In genomic region chr3:71176366-71176765, GRCh38 we compare ENCODE assay signal across 12 cellular contexts.
"Had no signal": no experiment of that assay in that cellular context is flagged by ENCODE, and none has a peak within 500 bp of the region (broad histone marks: within the 10 kb centered on the region; RNA-seq: fewer than 3 reads in every experiment).

No MANE protein-coding gene starts in this region.

- H3K4me3 ChIP-seq: cardiac muscle cell, colonic mucosa, gastrocnemius medialis, tibial artery had no signal

- H3K36me3 Mint-ChIP-seq: stimulated activated effector memory CD8-positive, alpha-beta T cell treated with anti-CD3 and anti-CD28 coated beads, Interleukin-12 subunit alpha, Interleukin-12 subunit beta, amount 100 ng/mL, for 72 hours had no signal

- H3K27me3 ChIP-seq: cardiac muscle cell, colonic mucosa, gastrocnemius medialis, tibial artery had no signal

- H3K9me3 ChIP-seq: colonic mucosa, gastrocnemius medialis, tibial artery had no signal

- H3K4me3 Mint-ChIP-seq: neural crest cell; stimulated activated effector memory CD8-positive, alpha-beta T cell treated with anti-CD3 and anti-CD28 coated beads, Interleukin-12 subunit alpha, Interleukin-12 subunit beta, amount 100 ng/mL, for 72 hours had no signal

- H3K36me3 ChIP-seq: cardiac muscle cell, colonic mucosa, gastrocnemius medialis, tibial artery had no signal

- DNase-seq: activated effector memory CD4-positive, alpha-beta T cell treated with Interleukin-2 at 50 U/mL for 16 hours; activated T-cell treated with anti-CD3 and anti-CD28 coated beads, Interleukin-2, amount 50 U/mL, for 1 hour; aorta; colonic mucosa; effector CD4-positive, alpha-beta T cell; gastrocnemius medialis; T-helper 2 cell; tibial artery had no signal

- H3K4me1 Mint-ChIP-seq: stimulated activated effector memory CD8-positive, alpha-beta T cell treated with anti-CD3 and anti-CD28 coated beads, Interleukin-12 subunit alpha, Interleukin-12 subunit beta, amount 100 ng/mL, for 72 hours had no signal

- H3K27ac ChIP-seq: cardiac muscle cell, colonic mucosa, gastrocnemius medialis, tibial artery had no signal

- H3K27ac Mint-ChIP-seq: stimulated activated effector memory CD8-positive, alpha-beta T cell treated with anti-CD3 and anti-CD28 coated beads, Interleukin-12 subunit alpha, Interleukin-12 subunit beta, amount 100 ng/mL, for 72 hours had no signal

- H3K9me3 Mint-ChIP-seq: neural crest cell; stimulated activated effector memory CD8-positive, alpha-beta T cell treated with anti-CD3 and anti-CD28 coated beads, Interleukin-12 subunit alpha, Interleukin-12 subunit beta, amount 100 ng/mL, for 72 hours had no signal

- ATAC-seq: activated CD4-positive, CD25-positive, alpha-beta regulatory T cell treated with anti-CD3 and anti-CD28 coated beads, Interleukin-2, amount 50 U/mL, for 24 hours; gastrocnemius medialis; stimulated activated effector memory CD8-positive, alpha-beta T cell treated with anti-CD3 and anti-CD28 coated beads, Interleukin-12 subunit alpha, Interleukin-12 subunit beta, amount 100 ng/mL, for 72 hours had no signal

- H3K4me1 ChIP-seq: colonic mucosa had no signal
